15 cellular contexts compared by ENCODE assay signal in genomic region chr9:96884443-96884842, GRCh38. TPM values are rescaled to one million over a fixed set of nuclear protein-coding genes. Genes with fewer than 3 reads are reported as not detected.
DNase-seq lines count a peak whose midpoint lies in the region; ATAC-seq, FAIRE-seq and TF ChIP-seq lines count a peak whose summit lies in the region.
"Had no signal": no experiment of that assay in that cellular context is flagged by ENCODE, and none has a peak within 500 bp of the region (broad histone marks: within the 10 kb centered on the region; RNA-seq: fewer than 3 reads in every experiment).

No MANE protein-coding gene starts in this region.

- no peaks in the 10 kb centered on the region for H4K20me1 ChIP-seq in HCT116 (ENCODE audit: insufficient read depth)
- no peaks in the 10 kb centered on the region for H4K20me1 ChIP-seq in astrocyte (ENCODE audit: insufficient read depth, low read length)

- no peaks in the 10 kb centered on the region for H3K9me3 Mint-ChIP-seq in astrocyte (ENCODE audit: unreplicated experiment)

- H3K36me3 ChIP-seq in ACC112 (ENCODE audit: insufficient read depth, low read length) (no peaks in the 10 kb centered on the region; the same call in 1 of the 2 replicates), HCT116 (ENCODE audit: control insufficient read depth in 1 of 2, insufficient read depth in 2 of 2, low read length in 2 of 2) (no peaks in the 10 kb centered on the region), astrocyte (ENCODE audit: insufficient read depth, low read length) (no peaks in the 10 kb centered on the region)

- RAD21 ChIA-PET in HCT116 (lab: Charles Lee; ENCODE audit: low non-redundant PET in 1 of 2, low total read pairs in 2 of 2, uncharacterized antibody in 2 of 2, unreplicated experiment in 2 of 2): interaction anchor here in 1 of 2 experiments (0.6 kb wide), 1 partner anchor 9 kb away, joined by 3 read pairs; no protein-coding TSS in a partner anchor

- POLR2A ChIA-PET in HCT116 (lab: Charles Lee): interaction anchor here (1.9 kb wide), 1 partner anchor 9 kb away, joined by 6 read pairs; no protein-coding TSS in a partner anchor

- H3K27ac ChIP-seq in ACC112 (ENCODE audit: low read depth, low read length): peak overlapping the region; percentile 31; the same call in 1 of the 2 replicates
- H3K27ac ChIP-seq in HCT116 (ENCODE audit: low read depth, low read length): peak overlapping the region; percentile 35; the same call in 1 of the 2 replicates
- no peak overlapping the region for H3K27ac ChIP-seq in astrocyte (ENCODE audit: low read depth, low read length)
- H3K27ac ChIP-seq: C4-2B, coronary artery had no signal

- peaks cover 15% of the 10 kb centered on the region for H3K4me1 Mint-ChIP-seq in astrocyte (ENCODE audit: low read depth, unreplicated experiment)

- peaks cover 20% of the 10 kb centered on the region for H3K4me1 ChIP-seq in ACC112 (ENCODE audit: control insufficient read depth, insufficient read depth, low read length, unreplicated experiment)
- H3K4me1 ChIP-seq in HCT116 (ENCODE audit: control insufficient read depth in 1 of 2, insufficient read depth in 2 of 2, low read length in 2 of 2): peaks cover 14 to 25% of the 10 kb centered on the region in 2 experiments
- peaks cover 9% of the 10 kb centered on the region for H3K4me1 ChIP-seq in astrocyte (ENCODE audit: insufficient read depth, low read length)

- ATAC-seq in HCT116: peak; percentile 100
- no peak for ATAC-seq in HG02610 (IDR thresholded peaks at IDR 0.05; ENCODE audit: unreplicated experiment)
- ATAC-seq: stimulated activated memory B cell treated with anti-CD40 and anti-IgM and Interleukin-4, amounts not matched to agents 10 μg/mL and 1 μg/mL and 100 μg/mL, for 72 hours had no signal

- H2AFZ ChIP-seq in ACC112 (ENCODE audit: low read length, unreplicated experiment) (no peak overlapping the region), HCT116 (ENCODE audit: low read depth, low read length, poor library complexity, severe bottlenecking) (no peak overlapping the region), astrocyte (ENCODE audit: low read depth, low read length) (no peak overlapping the region)

- intact Hi-C loops in HCT116 (cut with micrococcal nuclease): loop anchor here (10.0 kb wide), 1 partner anchor 160 kb away; no protein-coding TSS in a partner anchor

- peak overlapping the region; percentile 71 for H3K4me2 ChIP-seq in HCT116 (ENCODE audit: low read length)
- H3K4me2 ChIP-seq in astrocyte (ENCODE audit: low read length): peak overlapping the region; percentile 43

- no peak for TF ChIP-seq POLR2A in HCT116 (IDR thresholded peaks at IDR 0.05; ENCODE audit: borderline replicate concordance, extremely low read depth, insufficient read depth, insufficient read length)

- H3K9me2 ChIP-seq in HCT116 (ENCODE audit: insufficient read depth): no peaks in the 10 kb centered on the region

- no peaks in the 10 kb centered on the region for H3K36me3 Mint-ChIP-seq in astrocyte (ENCODE audit: low read depth, unreplicated experiment)

- no peaks in the 10 kb centered on the region for H3K9me3 ChIP-seq in HCT116 (ENCODE audit: control insufficient read depth in 1 of 2, insufficient read depth in 1 of 2, low read depth in 1 of 2, low read length in 2 of 2)
- no peaks in the 10 kb centered on the region for H3K9me3 ChIP-seq in astrocyte (ENCODE audit: insufficient read depth, low read depth, low read length)

- no peaks in the 10 kb centered on the region for H3K79me2 ChIP-seq in ACC112 (ENCODE audit: control insufficient read depth, insufficient read depth, low read length, unreplicated experiment)
- H3K79me2 ChIP-seq in HCT116 (ENCODE audit: insufficient read depth, low read length): no peaks in the 10 kb centered on the region
- no peaks in the 10 kb centered on the region for H3K79me2 ChIP-seq in astrocyte (ENCODE audit: insufficient read depth, low read length)

- FAIRE-seq in astrocyte (lab: Jason Lieb, UNC): no peak
- FAIRE-seq: islet of Langerhans had no signal

- H3K4me3 ChIP-seq in ACC112 (ENCODE audit: low read depth, low read length) (no peak overlapping the region), HCT116 (replicated peaks in 1 of 2; ENCODE audit: low read depth in 1 of 2, low read length in 2 of 2) (peak overlapping the region in 1 of 2 experiments; percentile 39; a peak in 2 of 4 replicates), astrocyte (ENCODE audit: insufficient read depth, low read depth, low read length) (no peak overlapping the region)
- H3K4me3 ChIP-seq: coronary artery had no signal

- H3K27me3 ChIP-seq in ACC112 (ENCODE audit: insufficient read depth, low read length) (no peaks in the 10 kb centered on the region), HCT116 (ENCODE audit: insufficient read depth, low read length) (no peaks in the 10 kb centered on the region), astrocyte (ENCODE audit: insufficient read depth, low read length) (no peaks in the 10 kb centered on the region)

- peak; percentile 0 for TF ChIP-seq RAD21 in HCT116 (IDR thresholded peaks at IDR 0.05; ENCODE audit: low read depth)

- H3K9ac ChIP-seq in HCT116 (ENCODE audit: low read length) (peak overlapping the region; percentile 23), astrocyte (ENCODE audit: low read length) (no peak overlapping the region)

- BruUV-seq in HCT116 (replicated peaks; lab: Mats Ljungman, UMichigan): no TSS peak

- peak overlapping the region; percentile 53 for H3K27ac Mint-ChIP-seq in astrocyte (ENCODE audit: unreplicated experiment)
- H3K27ac Mint-ChIP-seq: stimulated activated memory B cell treated with anti-CD40 and anti-IgM and Interleukin-4, amounts not matched to agents 10 μg/mL and 1 μg/mL and 100 μg/mL, for 72 hours had no signal

- CTCF ChIA-PET in HCT116 (lab: Charles Lee): interaction anchor here (1.0 to 1.6 kb wide), 2 partner anchors 9 to 27 kb away, joined by 4 to 11 read pairs; no protein-coding TSS in a partner anchor

- DNase-seq in HCT116 (ENCODE audit: low read depth, low spot score) (peak; percentile 92), astrocyte (ENCODE audit: low read depth) (peak; percentile 72), kidney tubule cell (ENCODE audit: low spot score) (peak; percentile 99), inferior parietal cortex (ENCODE audit: extremely low spot score) (no peak), GM19238 (ENCODE audit: insufficient read length, low spot score) (no peak)
- no peak for DNase-seq in activated CD8-positive, alpha-beta memory T cell treated with anti-CD3 and anti-CD28 coated beads, Interleukin-2, amount 50 U/mL, for 4 hours
- DNase-seq: NCI-H2171 treated with DMSO at 0.1 percent for 48 hours, right cardiac atrium had no signal

- H3K4me3 Mint-ChIP-seq in astrocyte (ENCODE audit: unreplicated experiment): no peak overlapping the region
- H3K4me3 Mint-ChIP-seq: stimulated activated memory B cell treated with anti-CD40 and anti-IgM and Interleukin-4, amounts not matched to agents 10 μg/mL and 1 μg/mL and 100 μg/mL, for 72 hours had no signal

- TF ChIP-seq CTCF in HCT116 (IDR thresholded peaks at IDR 0.05 in 2 of 3, conservative IDR thresholded peaks at IDR 0.05 in 1 of 3; ENCODE audit: borderline replicate concordance in 1 of 3, insufficient read depth in 1 of 3, low read depth in 2 of 3, low read length in 2 of 3) (no peak), astrocyte (IDR thresholded peaks at IDR 0.05; ENCODE audit: insufficient read depth, low read depth, low read length) (no peak)

- no peaks in the 10 kb centered on the region for H3K27me3 Mint-ChIP-seq in astrocyte (ENCODE audit: low read depth, unreplicated experiment)
- H3K27me3 Mint-ChIP-seq: stimulated activated memory B cell treated with anti-CD40 and anti-IgM and Interleukin-4, amounts not matched to agents 10 μg/mL and 1 μg/mL and 100 μg/mL, for 72 hours had no signal

TF ChIP-seq in HCT116, 20 proteins besides CTCF, POLR2A, EP300 and RAD21 (continues in another document):
- TF ChIP-seq TCF7L2 (IDR thresholded peaks at IDR 0.05; ENCODE audit: borderline replicate concordance, extremely low read depth, insufficient read depth, insufficient read length): no peak
- no peak; the same call in 1 of the 2 replicates for TF ChIP-seq CEBPB (IDR thresholded peaks at IDR 0.05; ENCODE audit: low read depth)
- TF ChIP-seq EZH2 (IDR thresholded peaks at IDR 0.05): no peak
- TF ChIP-seq, protein P1, sequence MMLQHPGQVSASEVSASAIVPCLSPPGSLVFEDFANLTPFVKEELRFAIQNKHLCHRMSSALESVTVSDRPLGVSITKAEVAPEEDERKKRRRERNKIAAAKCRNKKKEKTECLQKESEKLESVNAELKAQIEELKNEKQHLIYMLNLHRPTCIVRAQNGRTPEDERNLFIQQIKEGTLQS (IDR thresholded peaks at IDR 0.05): no peak
- no peak for TF ChIP-seq REST (IDR thresholded peaks at IDR 0.05; ENCODE audit: low read depth)
- peak; percentile 96 for TF ChIP-seq FOSL1 (IDR thresholded peaks at IDR 0.05; ENCODE audit: low read depth)
- peak; percentile 46; the same call in 1 of the 2 replicates for TF ChIP-seq EGR1 (IDR thresholded peaks at IDR 0.05; ENCODE audit: low read depth)
- TF ChIP-seq POLR2AphosphoS5 (IDR thresholded peaks at IDR 0.05; ENCODE audit: low read depth, low read length): peak; percentile 49

RNA-seq across cellular contexts. Expression of gene ZNF782, which starts 30.1 kb away (rescaled TPM):
- total RNA-seq in HCT116 (2021; ENCODE audit: unreplicated experiment) (3.7 TPM), astrocyte (2.7 and 3.3 TPM in 2 replicates)
- 0.60 and 0.82 TPM in 2 replicates for polyA plus RNA-seq in HCT116 (2012)

RNA-seq across cellular contexts. Expression of gene NUTM2G, which starts 44.2 kb away (rescaled TPM):
- not detected for total RNA-seq in HCT116 (2021; ENCODE audit: unreplicated experiment)
- polyA plus RNA-seq in HCT116 (2012): 0.27 and 0.42 TPM in 2 replicates
- not detected in 2 replicates for total RNA-seq in astrocyte
- total RNA-seq: right cardiac atrium, SK-MEL-5 had no signal

Comparison
In these comparisons a context has a peak if more than half of its experiments do, and no peak if none do; other contexts are left out.
1. DNase-seq: peak in HCT116 (single experiment), astrocyte (single experiment) and kidney tubule cell (single experiment); none in inferior parietal cortex (single experiment), activated CD8-positive, alpha-beta memory T cell treated with anti-CD3 and anti-CD28 coated beads, Interleukin-2, amount 50 U/mL, for 4 hours (single experiment) and GM19238 (single experiment).